ENCODE assay signal across 1 cellular context in genomic region chr5:180631549-180632392, GRCh38.
TF ChIP-seq lines count a peak whose summit lies in the region.

No MANE protein-coding gene starts in this region.

TF ChIP-seq in SK-N-SH treated with all-trans-retinoic acid at 6 μM for 48 hours, 23 proteins besides CTCF, POLR2A, EP300 and RAD21 (continued from another document):
- TF ChIP-seq CSRNP3 (CRISPR knock-in tag; IDR thresholded peaks at IDR 0.05) = no peak
- TF ChIP-seq TOX (CRISPR knock-in tag; IDR thresholded peaks at IDR 0.05; ENCODE audit: borderline replicate concordance) = no peak
- TF ChIP-seq ZFP3 (CRISPR knock-in tag; IDR thresholded peaks at IDR 0.05) = no peak
